17 cellular contexts compared by ENCODE assay signal in the genomic region with DNA sequence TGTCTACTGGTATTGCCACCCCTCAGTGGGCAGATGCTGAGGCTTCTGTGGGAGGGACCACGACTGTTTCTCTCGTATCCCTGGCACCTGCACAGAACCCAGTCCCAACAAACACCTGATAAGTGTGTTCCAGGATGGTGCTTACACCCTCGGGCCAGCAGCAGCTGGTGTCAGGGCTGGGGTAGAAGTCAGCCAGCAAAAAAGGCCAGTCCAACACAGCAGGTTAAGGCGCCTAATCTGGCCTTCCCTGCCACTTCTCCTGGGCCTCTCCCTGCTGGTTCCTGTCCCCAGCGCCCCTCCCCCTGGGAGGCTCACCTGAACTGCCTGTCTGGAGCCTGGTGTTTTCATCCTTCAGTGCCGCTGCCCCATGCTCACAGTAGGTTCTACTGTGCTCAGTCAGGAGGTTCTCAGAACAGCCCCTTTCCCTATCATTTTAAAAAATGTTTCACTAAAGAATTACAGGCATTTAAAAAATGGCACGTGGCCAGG.
"Had no signal": no experiment of that assay in that cellular context is flagged by ENCODE, and none has a peak within 500 bp of the region (broad histone marks: within the 10 kb centered on the region; RNA-seq: fewer than 3 reads in every experiment).

No MANE protein-coding gene starts in this region.

- H3K27me3 ChIP-seq: esophagus squamous epithelium, neural progenitor cell, ovary, tibial artery had no signal

- H3K36me3 ChIP-seq: esophagus squamous epithelium, lower lobe of right lung, neural progenitor cell, ovary, tibial artery, WERI-Rb-1 had no signal

- H3K27ac Mint-ChIP-seq: activated CD4-positive, alpha-beta memory T cell treated with anti-CD3 and anti-CD28 coated beads, Interleukin-2, amount 10 ng/mL, durations not matched to agents 7 days and 5 days; activated naive CD4-positive, alpha-beta T cell treated with anti-CD3 and anti-CD28 coated beads, Interleukin-2, amount 50 U/mL, for 24 hours; activated T-cell treated with anti-CD3 and anti-CD28 coated beads, Interleukin-2, amount 50 U/mL, for 24 hours; neural progenitor cell; stimulated activated naive B cell treated with anti-CD40 and anti-IgM and Interleukin-4, amounts not matched to agents 10 μg/mL and 1 μg/mL and 100 μg/mL, for 72 hours; T-helper 1 cell treated with Interleukin-12 subunit alpha and Interleukin-12 subunit beta and Interleukin-4 antibody, amounts not matched to agents 30 μg/mL and 1 μg/mL, for 36 hours had no signal

- H3K36me3 Mint-ChIP-seq: activated naive CD4-positive, alpha-beta T cell treated with anti-CD3 and anti-CD28 coated beads, Interleukin-2, amount 50 U/mL, for 24 hours; stimulated activated naive B cell treated with anti-CD40 and anti-IgM and Interleukin-4, amounts not matched to agents 10 μg/mL and 1 μg/mL and 100 μg/mL, for 72 hours had no signal

- H2AFZ ChIP-seq: neural progenitor cell had no signal

- DNase-seq: activated CD4-positive, alpha-beta memory T cell treated with anti-CD3 and anti-CD28 coated beads, Interleukin-2, amount 10 ng/mL, durations not matched to agents 7 days and 5 days; activated CD4-positive, alpha-beta T cell treated with anti-CD3 and anti-CD28 coated beads for 4 hours; activated T-cell treated with anti-CD3 and anti-CD28 coated beads, Interleukin-2, amount 50 U/mL, for 24 hours; central memory CD4-positive, alpha-beta T cell; esophagus squamous epithelium; glutamatergic neuron; lower lobe of right lung; midbrain; stimulated activated CD4-positive, alpha-beta T cell treated with anti-CD3 and anti-CD28 coated beads, Interleukin-2, amount 100 ng/mL, for 48 hours; stimulated activated naive B cell treated with anti-CD40 and anti-IgM and Interleukin-4, amounts not matched to agents 10 μg/mL and 1 μg/mL and 100 μg/mL, for 72 hours; tibial artery; WERI-Rb-1 had no signal

- H3K4me3 Mint-ChIP-seq: activated CD4-positive, alpha-beta memory T cell treated with anti-CD3 and anti-CD28 coated beads, Interleukin-2, amount 10 ng/mL, durations not matched to agents 7 days and 5 days; activated naive CD4-positive, alpha-beta T cell treated with anti-CD3 and anti-CD28 coated beads, Interleukin-2, amount 50 U/mL, for 24 hours; activated T-cell treated with anti-CD3 and anti-CD28 coated beads, Interleukin-2, amount 50 U/mL, for 24 hours; neural progenitor cell; stimulated activated naive B cell treated with anti-CD40 and anti-IgM and Interleukin-4, amounts not matched to agents 10 μg/mL and 1 μg/mL and 100 μg/mL, for 72 hours; T-helper 1 cell treated with Interleukin-12 subunit alpha and Interleukin-12 subunit beta and Interleukin-4 antibody, amounts not matched to agents 30 μg/mL and 1 μg/mL, for 36 hours had no signal

- H3K4me2 ChIP-seq: neural progenitor cell had no signal

- H3K9me3 Mint-ChIP-seq: activated CD4-positive, alpha-beta memory T cell treated with anti-CD3 and anti-CD28 coated beads, Interleukin-2, amount 10 ng/mL, durations not matched to agents 7 days and 5 days; activated naive CD4-positive, alpha-beta T cell treated with anti-CD3 and anti-CD28 coated beads, Interleukin-2, amount 50 U/mL, for 24 hours; activated T-cell treated with anti-CD3 and anti-CD28 coated beads, Interleukin-2, amount 50 U/mL, for 24 hours; neural progenitor cell; stimulated activated naive B cell treated with anti-CD40 and anti-IgM and Interleukin-4, amounts not matched to agents 10 μg/mL and 1 μg/mL and 100 μg/mL, for 72 hours; T-helper 1 cell treated with Interleukin-12 subunit alpha and Interleukin-12 subunit beta and Interleukin-4 antibody, amounts not matched to agents 30 μg/mL and 1 μg/mL, for 36 hours had no signal

- H3K9me3 ChIP-seq: esophagus squamous epithelium, lower lobe of right lung, ovary, tibial artery had no signal

- H3K4me1 Mint-ChIP-seq: activated CD4-positive, alpha-beta memory T cell treated with anti-CD3 and anti-CD28 coated beads, Interleukin-2, amount 10 ng/mL, durations not matched to agents 7 days and 5 days; activated naive CD4-positive, alpha-beta T cell treated with anti-CD3 and anti-CD28 coated beads, Interleukin-2, amount 50 U/mL, for 24 hours; stimulated activated naive B cell treated with anti-CD40 and anti-IgM and Interleukin-4, amounts not matched to agents 10 μg/mL and 1 μg/mL and 100 μg/mL, for 72 hours had no signal

- ATAC-seq: stimulated activated naive B cell treated with anti-CD40 and anti-IgM and Interleukin-4, amounts not matched to agents 10 μg/mL and 1 μg/mL and 100 μg/mL, for 72 hours had no signal

- H3K27ac ChIP-seq: coronary artery, esophagus squamous epithelium, lower lobe of right lung, neural progenitor cell, ovary, tibial artery, WERI-Rb-1 had no signal

- H3K27me3 Mint-ChIP-seq: activated CD4-positive, alpha-beta memory T cell treated with anti-CD3 and anti-CD28 coated beads, Interleukin-2, amount 10 ng/mL, durations not matched to agents 7 days and 5 days; activated naive CD4-positive, alpha-beta T cell treated with anti-CD3 and anti-CD28 coated beads, Interleukin-2, amount 50 U/mL, for 24 hours; activated T-cell treated with anti-CD3 and anti-CD28 coated beads, Interleukin-2, amount 50 U/mL, for 24 hours; stimulated activated naive B cell treated with anti-CD40 and anti-IgM and Interleukin-4, amounts not matched to agents 10 μg/mL and 1 μg/mL and 100 μg/mL, for 72 hours had no signal

- H3K4me3 ChIP-seq: coronary artery, esophagus squamous epithelium, lower lobe of right lung, neural progenitor cell, ovary, tibial artery had no signal
